ENCODE assay signal across 8 cellular contexts in genomic region chr2:237700583-237701032, GRCh38.
DNase-seq lines count a peak whose midpoint lies in the region; ATAC-seq and TF ChIP-seq lines count a peak whose summit lies in the region.

No MANE protein-coding gene starts in this region.

- H3K36me3 Mint-ChIP-seq in stimulated activated effector memory CD8-positive, alpha-beta T cell treated with anti-CD3 and anti-CD28 coated beads, Interleukin-12 subunit alpha, Interleukin-12 subunit beta, amount 100 ng/mL, for 72 hours: peaks cover 87% of the 10 kb centered on the region

- TF ChIP-seq CTCF in VCaP (conservative IDR thresholded peaks at IDR 0.05) (no peak), cardiac fibroblast (IDR thresholded peaks at IDR 0.05; ENCODE audit: low read depth, low read length) (no peak)

- peaks cover 92% of the 10 kb centered on the region for H3K4me1 Mint-ChIP-seq in stimulated activated effector memory CD8-positive, alpha-beta T cell treated with anti-CD3 and anti-CD28 coated beads, Interleukin-12 subunit alpha, Interleukin-12 subunit beta, amount 100 ng/mL, for 72 hours

- H3K27ac ChIP-seq in VCaP (peak overlapping the region; percentile 21; the same call in 1 of the 2 replicates), muscle layer of colon (ENCODE audit: low read depth, low read length) (peak overlapping the region; percentile 99)

- no peaks in the 10 kb centered on the region for H3K36me3 ChIP-seq in muscle layer of colon (ENCODE audit: insufficient read depth, low read length)

- H3K4me3 ChIP-seq in cardiac fibroblast (replicated peaks in 1 of 2; ENCODE audit: low read depth in 2 of 2, low read length in 2 of 2) (no peak overlapping the region), muscle layer of colon (ENCODE audit: low read depth in 1 of 2, low read length in 2 of 2) (peak overlapping the region in 1 of 2 donors; percentile 25)

- peak overlapping the region; percentile 35 for H3K9ac ChIP-seq in muscle layer of colon (ENCODE audit: low read length)

- H3K27ac Mint-ChIP-seq in stimulated activated effector memory CD8-positive, alpha-beta T cell treated with anti-CD3 and anti-CD28 coated beads, Interleukin-12 subunit alpha, Interleukin-12 subunit beta, amount 100 ng/mL, for 72 hours: peak overlapping the region; percentile 95

- H3K4me3 Mint-ChIP-seq in stimulated activated effector memory CD8-positive, alpha-beta T cell treated with anti-CD3 and anti-CD28 coated beads, Interleukin-12 subunit alpha, Interleukin-12 subunit beta, amount 100 ng/mL, for 72 hours: peak overlapping the region; percentile 95

- ATAC-seq in HG03469 (IDR thresholded peaks at IDR 0.05; ENCODE audit: unreplicated experiment): peak; percentile 23
- ATAC-seq in stimulated activated effector memory CD8-positive, alpha-beta T cell treated with anti-CD3 and anti-CD28 coated beads, Interleukin-12 subunit alpha, Interleukin-12 subunit beta, amount 100 ng/mL, for 72 hours: peak; percentile 76

- DNase-seq in DMS153 treated with DMSO at 0.1 percent for 48 hours (lab: John Stamatoyannopoulos, UW; ENCODE audit: unreplicated experiment) (peak; percentile 62), cardiac fibroblast (ENCODE audit: low read depth in 2 of 2) (peak; percentile 84 to 90), DMS53 treated with DMSO at 0.1 percent for 48 hours (lab: John Stamatoyannopoulos, UW; ENCODE audit: unreplicated experiment) (no peak), GDM1 (lab: John Stamatoyannopoulos, UW) (no peak)
- peak; percentile 50 to 85 for DNase-seq in stimulated activated effector memory CD8-positive, alpha-beta T cell treated with anti-CD3 and anti-CD28 coated beads, Interleukin-12 subunit alpha, Interleukin-12 subunit beta, amount 100 ng/mL, for 72 hours (ENCODE audit: low spot score in 2 of 2)

- H3K9me3 Mint-ChIP-seq in stimulated activated effector memory CD8-positive, alpha-beta T cell treated with anti-CD3 and anti-CD28 coated beads, Interleukin-12 subunit alpha, Interleukin-12 subunit beta, amount 100 ng/mL, for 72 hours: no peaks in the 10 kb centered on the region

- no peaks in the 10 kb centered on the region for H3K9me3 ChIP-seq in muscle layer of colon (ENCODE audit: low read length)

- no peaks in the 10 kb centered on the region for H3K27me3 ChIP-seq in muscle layer of colon (ENCODE audit: control insufficient read depth in 1 of 2, insufficient read depth in 2 of 2, low read length in 2 of 2)

- peaks cover 100% of the 10 kb centered on the region for H3K4me1 ChIP-seq in muscle layer of colon (ENCODE audit: insufficient read depth, low read length)

Comparison
In these comparisons a context has a peak if more than half of its experiments do, and no peak if none do; other contexts are left out.
1. DNase-seq: peak in DMS153 treated with DMSO at 0.1 percent for 48 hours (single experiment), cardiac fibroblast (2 of 2) and stimulated activated effector memory CD8-positive, alpha-beta T cell treated with anti-CD3 and anti-CD28 coated beads, Interleukin-12 subunit alpha, Interleukin-12 subunit beta, amount 100 ng/mL, for 72 hours (2 of 2); none in DMS53 treated with DMSO at 0.1 percent for 48 hours (single experiment) and GDM1 (single experiment).